ENCODE assay signal across 12 cellular contexts in the genomic region with DNA sequence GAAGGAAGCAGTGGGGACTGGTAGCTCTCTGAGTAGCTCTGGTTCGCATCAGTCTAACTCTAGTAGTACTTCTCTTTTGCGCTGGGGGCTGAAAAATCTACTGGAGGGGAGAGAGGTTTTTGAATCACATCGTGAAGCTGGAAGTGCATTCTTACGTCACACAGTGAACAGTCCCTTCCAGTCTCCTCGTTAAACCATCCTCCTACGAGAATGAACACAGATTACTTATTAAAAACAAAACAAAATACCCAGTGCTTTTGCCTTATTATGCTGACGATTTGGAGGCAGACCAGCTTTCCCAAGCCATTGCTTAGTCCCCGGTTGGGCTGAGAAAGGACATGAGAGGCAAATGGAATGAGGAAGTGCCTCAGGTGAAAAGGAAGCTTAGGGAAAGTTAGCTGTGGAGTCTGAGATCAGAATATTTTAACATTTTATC. TPM values are rescaled to one million over a fixed set of nuclear protein-coding genes. Genes with fewer than 3 reads are reported as not detected.
DNase-seq lines count a peak whose midpoint lies in the region; FAIRE-seq and TF ChIP-seq lines count a peak whose summit lies in the region.
"Had no signal": no experiment of that assay in that cellular context is flagged by ENCODE, and none has a peak within 500 bp of the region (broad histone marks: within the 10 kb centered on the region; RNA-seq: fewer than 3 reads in every experiment).

No MANE protein-coding gene starts in this region.

- peaks cover 13% of the 10 kb centered on the region for H3F3A ChIP-seq in smooth muscle cell (ENCODE audit: low read depth)

- H3K79me2 ChIP-seq in keratinocyte (ENCODE audit: control insufficient read depth, insufficient read depth, low read length) (no peaks in the 10 kb centered on the region), smooth muscle cell (ENCODE audit: low read depth) (peaks cover 79% of the 10 kb centered on the region)

- H3K9me3 ChIP-seq in keratinocyte (ENCODE audit: control insufficient read depth, low read depth, low read length) (no peaks in the 10 kb centered on the region), smooth muscle cell (replicated peaks; ENCODE audit: low read depth) (no peaks in the 10 kb centered on the region)
- H3K9me3 ChIP-seq: ascending aorta had no signal

- H3K27me3 ChIP-seq in keratinocyte (ENCODE audit: control insufficient read depth, extremely low read depth, insufficient read depth, low read length) (no peaks in the 10 kb centered on the region), smooth muscle cell (ENCODE audit: low read depth) (no peaks in the 10 kb centered on the region)
- H3K27me3 ChIP-seq: ascending aorta had no signal

- H4K20me1 ChIP-seq in keratinocyte (ENCODE audit: control insufficient read depth, extremely low read depth, insufficient read depth, low read length): no peaks in the 10 kb centered on the region
- peaks cover 26% of the 10 kb centered on the region for H4K20me1 ChIP-seq in smooth muscle cell (ENCODE audit: low read depth)

- H3K9ac ChIP-seq in keratinocyte (ENCODE audit: control insufficient read depth, extremely low read depth, insufficient read depth, low read length) (no peak overlapping the region), smooth muscle cell (ENCODE audit: low read depth) (peak overlapping the region; percentile 39)

- peaks cover 4% of the 10 kb centered on the region for H3K4me1 ChIP-seq in keratinocyte (ENCODE audit: control insufficient read depth, extremely low read depth, insufficient read depth, low read length)
- H3K4me1 ChIP-seq in smooth muscle cell (ENCODE audit: low read depth): peaks cover 14% of the 10 kb centered on the region
- H3K4me1 ChIP-seq: ascending aorta had no signal

- H3K4me3 ChIP-seq in keratinocyte (ENCODE audit: control insufficient read depth in 2 of 3, extremely low read depth in 1 of 3, insufficient read depth in 2 of 3, low read depth in 1 of 3, low read length in 3 of 3): peak overlapping the region in 1 of 3 experiments; percentile 7
- peak overlapping the region; percentile 38 for H3K4me3 ChIP-seq in smooth muscle cell
- H3K4me3 ChIP-seq: ascending aorta had no signal

- dilution Hi-C loops in keratinocyte (cut with MboI; ENCODE audit: extremely low pct_ligation_motif_present, low sequenced_read_pairs): no loop called here

- DNase-seq in NCI-H2196 (lab: John Stamatoyannopoulos, UW; ENCODE audit: unreplicated experiment): peak; percentile 30
- DNase-seq in NCI-H2196 treated with DMSO at 0.1 percent for 48 hours (lab: John Stamatoyannopoulos, UW; ENCODE audit: unreplicated experiment): no peak
- DNase-seq in keratinocyte (ENCODE audit: low read depth, low spot score): no peak
- DNase-seq in smooth muscle cell (lab: John Stamatoyannopoulos, UW; ENCODE audit: unreplicated experiment): no peak
- no peak for DNase-seq in superior temporal gyrus (ENCODE audit: extremely low spot score)
- DNase-seq in activated T-cell treated with anti-CD3 and anti-CD28 coated beads, Interleukin-2, amount 50 U/mL, for 1 hour: no peak
- DNase-seq in NCI-H524 (lab: John Stamatoyannopoulos, UW): no peak
- DNase-seq: activated B cell treated with CpG ODN at 0.5 μM for 24 hours; activated T-cell treated with anti-CD3 and anti-CD28 coated beads, Interleukin-2, amount 50 U/mL, for 24 hours; NCI-H2171 treated with DMSO at 0.1 percent for 48 hours had no signal

- H3K27ac ChIP-seq in VCaP (peak overlapping the region; percentile 47), keratinocyte (ENCODE audit: control insufficient read depth, insufficient read depth, low read length) (no peak overlapping the region), smooth muscle cell (ENCODE audit: low read depth) (peak overlapping the region; percentile 50)
- H3K27ac ChIP-seq: ascending aorta had no signal

- peak overlapping the region; percentile 70 for H2AFZ ChIP-seq in keratinocyte (ENCODE audit: control insufficient read depth, low read length)
- peak overlapping the region; percentile 83 for H2AFZ ChIP-seq in smooth muscle cell (ENCODE audit: low read depth)

- WGBS in smooth muscle cell (ENCODE audit: low lambda C conversion rate): 11% methylated on average over 8 of the region's 8 CpGs

- H3K36me3 ChIP-seq in keratinocyte (ENCODE audit: control insufficient read depth in 2 of 2, extremely low read depth in 1 of 2, insufficient read depth in 2 of 2, low read length in 2 of 2): no peaks in the 10 kb centered on the region
- no peaks in the 10 kb centered on the region for H3K36me3 ChIP-seq in smooth muscle cell (ENCODE audit: low read depth)
- H3K36me3 ChIP-seq: ascending aorta had no signal

- H3K9me1 ChIP-seq in keratinocyte (ENCODE audit: control insufficient read depth, extremely low read depth, insufficient read depth, low read length): no peaks in the 10 kb centered on the region

- FAIRE-seq in keratinocyte (lab: Jason Lieb, UNC): peak; percentile 57

- TF ChIP-seq CTCF in VCaP (conservative IDR thresholded peaks at IDR 0.05) (no peak), keratinocyte (optimal IDR thresholded peaks at IDR 0.05 in 1 of 3, IDR thresholded peaks at IDR 0.05 in 1 of 3, conservative IDR thresholded peaks at IDR 0.05 in 1 of 3; ENCODE audit: extremely low read depth in 1 of 3, insufficient read depth in 2 of 3, low read length in 3 of 3) (no peak), smooth muscle cell (IDR thresholded peaks at IDR 0.05; ENCODE audit: borderline replicate concordance, insufficient read depth, poor library complexity, severe bottlenecking) (no peak)

- peak overlapping the region; percentile 51 for H3K4me2 ChIP-seq in keratinocyte (ENCODE audit: control insufficient read depth, extremely low read depth, insufficient read depth, low read depth, low read length)
- peak overlapping the region; percentile 50 for H3K4me2 ChIP-seq in smooth muscle cell

RNA-seq across cellular contexts. Expression of gene HUNK, which starts 16.1 kb away (rescaled TPM):
- polyA plus RNA-seq in keratinocyte (0.01 to 0.03 TPM in 2 of 3 replicates, not detected in the other), smooth muscle cell (7.0 and 11.6 TPM in 2 replicates)
- not detected for polyA plus RNA-seq in keratinocyte (2011; ENCODE audit: low read depth)
- 0.01 TPM in 1 of 2 replicates, not detected in the other for polyA plus RNA-seq in keratinocyte (2011; cell fraction: cytosol; rRNA removed)
- polyA plus RNA-seq in keratinocyte (2011; cell fraction: nucleus; rRNA removed): 0.03 and 0.14 TPM in 2 replicates
- polyA plus RNA-seq in keratinocyte (2012; ENCODE audit: low replicate concordance): 0.02 TPM in 1 of 2 replicates, not detected in the other
- polyA minus RNA-seq in keratinocyte: 0.03 TPM in 1 of 3 replicates, not detected in the others
- not detected for polyA minus RNA-seq in keratinocyte (2011; cell fraction: cytosol; rRNA and poly(A)+ RNA removed)
- polyA minus RNA-seq in keratinocyte (2011; cell fraction: nucleus; rRNA and poly(A)+ RNA removed): not detected in 2 replicates
- total RNA-seq in smooth muscle cell: 5.5 and 8.6 TPM in 2 replicates
